1 cellular context compared by ENCODE assay signal in the genomic region with DNA sequence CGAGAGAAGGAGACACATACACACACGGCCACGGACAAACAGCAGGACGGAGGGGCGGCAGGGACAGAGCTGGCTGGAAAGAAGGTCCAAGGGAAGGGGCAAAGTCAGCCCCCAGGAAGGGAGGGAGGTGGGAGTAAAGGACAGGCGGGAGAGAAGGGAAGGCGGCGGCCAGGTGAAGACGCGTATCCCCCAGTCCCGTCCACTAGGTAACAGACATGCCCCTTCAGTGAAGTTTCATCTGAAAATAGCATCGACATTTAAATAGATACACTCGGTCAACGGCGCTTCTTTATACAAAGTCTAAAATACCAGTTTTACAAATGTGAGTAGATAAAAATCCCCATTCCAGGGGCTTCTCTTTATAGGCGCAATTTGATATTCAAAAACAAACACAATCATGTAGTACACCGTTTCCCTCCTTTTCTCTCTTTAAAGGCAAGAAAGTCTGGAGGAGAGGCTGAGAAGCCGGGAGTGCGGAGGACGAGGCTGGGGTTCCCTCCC.
TF ChIP-seq lines count a peak whose summit lies in the region.

No MANE protein-coding gene starts in this region.

TF ChIP-seq in IMR-90, 13 proteins besides CTCF, POLR2A, EP300 and RAD21:
- TF ChIP-seq BHLHE40 (IDR thresholded peaks at IDR 0.05; ENCODE audit: low read depth, low read length): no peak
- TF ChIP-seq USF2 (IDR thresholded peaks at IDR 0.05; ENCODE audit: low read depth, low read length): no peak
- TF ChIP-seq CEBPB (IDR thresholded peaks at IDR 0.05; ENCODE audit: low read depth, low read length): no peak
- TF ChIP-seq RFX5 (IDR thresholded peaks at IDR 0.05; ENCODE audit: low read depth, low read length): no peak
- TF ChIP-seq MXI1 (IDR thresholded peaks at IDR 0.05; ENCODE audit: borderline replicate concordance, low read depth, low read length): no peak
- TF ChIP-seq MAZ (IDR thresholded peaks at IDR 0.05; ENCODE audit: borderline replicate concordance, low read depth, low read length): no peak
- no peak for TF ChIP-seq RCOR1 (IDR thresholded peaks at IDR 0.05; ENCODE audit: insufficient replicate concordance, low read length)
- no peak for TF ChIP-seq FOS (IDR thresholded peaks at IDR 0.05; ENCODE audit: low read depth, low read length)
- no peak for TF ChIP-seq MAFK (IDR thresholded peaks at IDR 0.05; ENCODE audit: low read depth, low read length)
- TF ChIP-seq CHD1 (IDR thresholded peaks at IDR 0.05; ENCODE audit: low read depth, low read length): no peak
- TF ChIP-seq, protein P1, sequence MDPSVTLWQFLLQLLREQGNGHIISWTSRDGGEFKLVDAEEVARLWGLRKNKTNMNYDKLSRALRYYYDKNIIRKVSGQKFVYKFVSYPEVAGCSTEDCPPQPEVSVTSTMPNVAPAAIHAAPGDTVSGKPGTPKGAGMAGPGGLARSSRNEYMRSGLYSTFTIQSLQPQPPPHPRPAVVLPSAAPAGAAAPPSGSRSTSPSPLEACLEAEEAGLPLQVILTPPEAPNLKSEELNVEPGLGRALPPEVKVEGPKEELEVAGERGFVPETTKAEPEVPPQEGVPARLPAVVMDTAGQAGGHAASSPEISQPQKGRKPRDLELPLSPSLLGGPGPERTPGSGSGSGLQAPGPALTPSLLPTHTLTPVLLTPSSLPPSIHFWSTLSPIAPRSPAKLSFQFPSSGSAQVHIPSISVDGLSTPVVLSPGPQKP (IDR thresholded peaks at IDR 0.05; ENCODE audit: borderline replicate concordance, low read depth, low read length): no peak
- no peak for TF ChIP-seq NFE2L2 (IDR thresholded peaks at IDR 0.05; ENCODE audit: low read depth, low read length)
- no peak for TF ChIP-seq SMC3 (IDR thresholded peaks at IDR 0.05; ENCODE audit: low read depth, low read length)
